Comparison of ENCODE assay signal across 2 cellular contexts in genomic region chr2:200221055-200221692, GRCh38.
TF ChIP-seq lines count a peak whose summit lies in the region.

No MANE protein-coding gene starts in this region.

TF ChIP-seq in H1, 55 proteins besides CTCF, POLR2A, EP300 and RAD21 (continued from another document):
- TF ChIP-seq POLR2AphosphoS5 (IDR thresholded peaks at IDR 0.05; ENCODE audit: low read depth, low read length), result no peak
- no peak for TF ChIP-seq PHF8 (conservative IDR thresholded peaks at IDR 0.05; ENCODE audit: low read depth, low read length)
- TF ChIP-seq YY1 (IDR thresholded peaks at IDR 0.05; ENCODE audit: low read depth, low read length), result no peak
- TF ChIP-seq GTF2F1 (IDR thresholded peaks at IDR 0.05; ENCODE audit: borderline replicate concordance, low read depth, low read length), result no peak
- TF ChIP-seq CHD2 (IDR thresholded peaks at IDR 0.05; ENCODE audit: low read length), result no peak
- no peak for TF ChIP-seq POU5F1 (IDR thresholded peaks at IDR 0.05; ENCODE audit: low read depth, low read length)
- no peak for TF ChIP-seq RXRA (IDR thresholded peaks at IDR 0.05; ENCODE audit: insufficient read depth, low read depth, low read length)
- no peak for TF ChIP-seq NANOG (IDR thresholded peaks at IDR 0.05; ENCODE audit: insufficient read depth, low read depth, low read length, poor library complexity, severe bottlenecking)
- no peak for TF ChIP-seq HDAC6 (IDR thresholded peaks at IDR 0.05; ENCODE audit: low read depth, low read length)
- no peak for TF ChIP-seq EZH2 (IDR thresholded peaks at IDR 0.05; ENCODE audit: low read depth, low read length, severe bottlenecking)
- no peak for TF ChIP-seq ATF3 (IDR thresholded peaks at IDR 0.05; ENCODE audit: insufficient read depth, low read depth, low read length)
- no peak for TF ChIP-seq BCL11A (IDR thresholded peaks at IDR 0.05; ENCODE audit: low read depth in 2 of 2, low read length in 2 of 2)
- TF ChIP-seq KDM1A (IDR thresholded peaks at IDR 0.05; ENCODE audit: borderline replicate concordance, low read length), result no peak
- no peak for TF ChIP-seq SIN3A (conservative IDR thresholded peaks at IDR 0.05 in 1 of 2, IDR thresholded peaks at IDR 0.05 in 1 of 2; ENCODE audit: low read depth in 1 of 2, low read length in 2 of 2)
- no peak for TF ChIP-seq NRF1 (IDR thresholded peaks at IDR 0.05; ENCODE audit: low read depth, low read length)

TF ChIP-seq in liver, 16 proteins besides CTCF, POLR2A, EP300 and RAD21 (continued from another document):
- TF ChIP-seq RXRA (IDR thresholded peaks at IDR 0.05) (peak; percentile 90 to 91), SP1 (IDR thresholded peaks at IDR 0.05) (peak; percentile 96), NR2F2 (IDR thresholded peaks at IDR 0.05) (no peak), YY1 (IDR thresholded peaks at IDR 0.05) (peak; percentile 72), TAF1 (conservative IDR thresholded peaks at IDR 0.05) (no peak), ZBTB33 (IDR thresholded peaks at IDR 0.05) (peak; percentile 82), REST (IDR thresholded peaks at IDR 0.05) (peak; percentile 84), MAX (IDR thresholded peaks at IDR 0.05) (peak; percentile 85), FOXA2 (IDR thresholded peaks at IDR 0.05) (peak; percentile 69), JUND (IDR thresholded peaks at IDR 0.05) (peak in 1 of 2 donors; percentile 82), HNF4A (conservative IDR thresholded peaks at IDR 0.05) (peak; percentile 59 to 81), FOXA1 (IDR thresholded peaks at IDR 0.05) (peak; percentile 67), HNF4G (IDR thresholded peaks at IDR 0.05) (peak; percentile 32), ATF3 (IDR thresholded peaks at IDR 0.05) (no peak), GABPA (IDR thresholded peaks at IDR 0.05 in 1 of 2, conservative IDR thresholded peaks at IDR 0.05 in 1 of 2) (peak in 1 of 2 donors; percentile 33)
